8 cellular contexts compared by ENCODE assay signal in genomic region chr19:38264486-38265212, GRCh38. TPM values are rescaled to one million over a fixed set of nuclear protein-coding genes. Genes with fewer than 3 reads are reported as not detected.
DNase-seq lines count a peak whose midpoint lies in the region; ATAC-seq and TF ChIP-seq lines count a peak whose summit lies in the region.

TSS of gene SPINT2 (plus strand) at chr19:38264573. CDS start at chr19:38264893, 320 bp downstream.

- H3K9me3 ChIP-seq in HCT116 (ENCODE audit: control insufficient read depth in 1 of 2, insufficient read depth in 1 of 2, low read depth in 1 of 2, low read length in 2 of 2): no peaks in the 10 kb centered on the region
- no peaks in the 10 kb centered on the region for H3K9me3 ChIP-seq in RWPE2 (ENCODE audit: severe bottlenecking)

- no peaks in the 10 kb centered on the region for H3K9me2 ChIP-seq in HCT116 (ENCODE audit: insufficient read depth)

- peaks cover 33% of the 10 kb centered on the region for H3K4me1 Mint-ChIP-seq in MCF 10A (ENCODE audit: insufficient read depth, unreplicated experiment)

- ATAC-seq in HCT116: peak; percentile 84
- peak; percentile 73 for ATAC-seq in RWPE2 (ENCODE audit: low read depth)

- BruUV-seq in HCT116 (replicated peaks; lab: Mats Ljungman, UMichigan) (no TSS peak), MCF 10A (replicated peaks; lab: Mats Ljungman, UMichigan) (no TSS peak)

- TF ChIP-seq CTCF in HCT116 (IDR thresholded peaks at IDR 0.05 in 2 of 3, conservative IDR thresholded peaks at IDR 0.05 in 1 of 3; ENCODE audit: borderline replicate concordance in 1 of 3, insufficient read depth in 1 of 3, low read depth in 2 of 3, low read length in 2 of 3) (no peak), RWPE2 (IDR thresholded peaks at IDR 0.05; ENCODE audit: poor library complexity, severe bottlenecking) (no peak), MCF 10A (IDR thresholded peaks at IDR 0.05; ENCODE audit: unreplicated experiment) (no peak)

- H3K27ac Mint-ChIP-seq in MCF 10A (ENCODE audit: low read depth, unreplicated experiment): peak within 1 kb of the TSS; percentile 89

- no peak for TF ChIP-seq RAD21 in HCT116 (IDR thresholded peaks at IDR 0.05; ENCODE audit: low read depth)

- no peaks in the 10 kb centered on the region for H3K27me3 Mint-ChIP-seq in MCF 10A (ENCODE audit: insufficient read depth, unreplicated experiment)

- peak; percentile 71 for TF ChIP-seq POLR2A in HCT116 (IDR thresholded peaks at IDR 0.05; ENCODE audit: borderline replicate concordance, extremely low read depth, insufficient read depth, insufficient read length)

- H3K36me3 ChIP-seq in HCT116 (ENCODE audit: control insufficient read depth in 1 of 2, insufficient read depth in 2 of 2, low read length in 2 of 2) (no peaks in the 10 kb centered on the region; a peak in 1 of 4 replicates), RWPE2 (ENCODE audit: low read depth) (no peaks in the 10 kb centered on the region; the same call in 1 of the 2 replicates)

- peak within 1 kb of the TSS; percentile 78 for H3K4me3 Mint-ChIP-seq in MCF 10A (ENCODE audit: unreplicated experiment)

- no peaks in the 10 kb centered on the region for H3K27me3 ChIP-seq in HCT116 (ENCODE audit: insufficient read depth, low read length)
- H3K27me3 ChIP-seq in RWPE2 (ENCODE audit: insufficient read depth, poor library complexity, severe bottlenecking): no peaks in the 10 kb centered on the region

- peak within 1 kb of the TSS; percentile 90 for H3K4me2 ChIP-seq in HCT116 (ENCODE audit: low read length)

- H3K79me2 ChIP-seq in HCT116 (ENCODE audit: insufficient read depth, low read length): peaks cover 52% of the 10 kb centered on the region

- H3K9ac ChIP-seq in HCT116 (ENCODE audit: low read length): peak within 1 kb of the TSS; percentile 88

- no peaks in the 10 kb centered on the region for H3K36me3 Mint-ChIP-seq in MCF 10A (ENCODE audit: insufficient read depth, unreplicated experiment)

- CTCF ChIA-PET in HCT116 (lab: Charles Lee): interaction anchor here (0.7 to 1.2 kb wide), 6 partner anchors 21 to 1528 kb away, joined by 3 to 8 read pairs (median 4); partner anchors contain the start of gene CATSPERG
- CTCF ChIA-PET in MCF 10A (lab: Yijun Ruan, JAX): interaction anchor here (0.6 to 2.3 kb wide), 13 partner anchors 12 to 371 kb away, joined by 3 to 28 read pairs (median 3); no protein-coding TSS in a partner anchor

- intact Hi-C loops in HCT116 (cut with micrococcal nuclease): loop anchor here (1.0 kb wide), 1 partner anchor 40 kb away; the partner anchor contains the start of gene C19orf33
- intact Hi-C loops in MCF 10A (cut with micrococcal nuclease): loop anchor here (1.0 kb wide), 1 partner anchor 21 kb away; no protein-coding TSS in a partner anchor

- peaks cover 48 to 65% of the 10 kb centered on the region in 2 experiments for H3K4me1 ChIP-seq in HCT116 (ENCODE audit: control insufficient read depth in 1 of 2, insufficient read depth in 2 of 2, low read length in 2 of 2)
- peaks cover 26% of the 10 kb centered on the region for H3K4me1 ChIP-seq in RWPE2 (ENCODE audit: insufficient read depth, poor library complexity, severe bottlenecking)

- H3K4me3 ChIP-seq in HCT116 (replicated peaks in 1 of 2; ENCODE audit: low read depth in 1 of 2, low read length in 2 of 2): peak within 1 kb of the TSS; percentile 81 to 100
- H3K4me3 ChIP-seq in RWPE2 (ENCODE audit: severe bottlenecking): peak within 1 kb of the TSS; percentile 68

- POLR2A ChIA-PET in HCT116 (lab: Charles Lee) (interaction anchor here (0.7 to 2.9 kb wide), 17 partner anchors 11 to 1142 kb away, joined by 3 to 15 read pairs (median 5); partner anchors contain the start of genes C19orf33 and GGN), MCF 10A (lab: Yijun Ruan, JAX) (interaction anchor here (0.7 to 5.8 kb wide), 21 partner anchors 11 to 1275 kb away, joined by 3 to 82 read pairs (median 4); partner anchors contain the start of genes CATSPERG, KCNK6 and PSMD8)

- no peaks in the 10 kb centered on the region for H3K9me3 Mint-ChIP-seq in MCF 10A (ENCODE audit: unreplicated experiment)

- H2AFZ ChIP-seq in HCT116 (ENCODE audit: low read depth, low read length, poor library complexity, severe bottlenecking): no peak within 1 kb of the TSS

- RAD21 ChIA-PET in HCT116 (lab: Charles Lee; ENCODE audit: low non-redundant PET in 1 of 2, low total read pairs in 2 of 2, uncharacterized antibody in 2 of 2, unreplicated experiment in 2 of 2): interaction anchor here (1.0 to 1.5 kb wide), 2 partner anchors 12 to 123 kb away, joined by 3 to 4 read pairs; partner anchors contain the start of gene GGN (in 1 of the 2)

- peak; percentile 44 for DNase-seq in CD1c-positive myeloid dendritic cell (ENCODE audit: extremely low spot score)
- peak; percentile 67 for DNase-seq in HCT116 (ENCODE audit: low read depth, low spot score)
- DNase-seq in RWPE2 (ENCODE audit: low spot score): peak; percentile 96
- DNase-seq in MCF 10A (ENCODE audit: unreplicated experiment): no peak
- peak; percentile 90 for DNase-seq in islet precursor cell
- DNase-seq in stimulated activated CD4-positive, alpha-beta T cell treated with anti-CD3 and anti-CD28 coated beads, Interleukin-4, amount 100 ng/mL, for 1 hour: peak; percentile 51
- DNase-seq in HuH-7.5 (ENCODE audit: low spot score): no peak
- DNase-seq in NCI-H2029 treated with DMSO at 0.1 percent for 48 hours (lab: John Stamatoyannopoulos, UW): no peak

- no peaks in the 10 kb centered on the region; the same call in 1 of the 2 replicates for H4K20me1 ChIP-seq in HCT116 (ENCODE audit: insufficient read depth)

- peak within 1 kb of the TSS; percentile 99 for H3K27ac ChIP-seq in HCT116 (ENCODE audit: low read depth, low read length)
- H3K27ac ChIP-seq in RWPE2 (ENCODE audit: poor library complexity, severe bottlenecking): peak within 1 kb of the TSS; percentile 87

TF ChIP-seq in HCT116, 20 proteins besides CTCF, POLR2A, EP300 and RAD21:
- peak; percentile 95 for TF ChIP-seq POLR2AphosphoS5 (IDR thresholded peaks at IDR 0.05; ENCODE audit: low read depth, low read length)
- no peak for TF ChIP-seq ATF3 (IDR thresholded peaks at IDR 0.05)
- peak; percentile 55 for TF ChIP-seq ZFX (IDR thresholded peaks at IDR 0.05)
- TF ChIP-seq ZBTB33 (IDR thresholded peaks at IDR 0.05; ENCODE audit: extremely low read depth, insufficient replicate concordance, low read length): peak; percentile 81
- 0 out of 2 replicates have a peak, but pooled peaks have one; percentile 64 for TF ChIP-seq SIN3A (IDR thresholded peaks at IDR 0.05; ENCODE audit: low read depth)
- TF ChIP-seq MAX (IDR thresholded peaks at IDR 0.05): peak; percentile 86
- no peak for TF ChIP-seq JUND (IDR thresholded peaks at IDR 0.05)

RNA-seq across cellular contexts. Expression of gene SPINT2, which starts in this region (rescaled TPM):
- total RNA-seq in HCT116 (2021; ENCODE audit: unreplicated experiment) (500 TPM), MCF 10A (2022) (277 and 333 TPM in 2 replicates)
- polyA plus RNA-seq in HCT116 (2012): 492 and 532 TPM in 2 replicates

Comparison
In these comparisons a context has a peak if more than half of its experiments do, and no peak if none do; other contexts are left out.
1. DNase-seq: peak in CD1c-positive myeloid dendritic cell (single experiment), HCT116 (single experiment), RWPE2 (single experiment), islet precursor cell (single experiment) and stimulated activated CD4-positive, alpha-beta T cell treated with anti-CD3 and anti-CD28 coated beads, Interleukin-4, amount 100 ng/mL, for 1 hour (single experiment); none in MCF 10A (single experiment), HuH-7.5 (single experiment) and NCI-H2029 treated with DMSO at 0.1 percent for 48 hours (single experiment).